In the genomic region with DNA sequence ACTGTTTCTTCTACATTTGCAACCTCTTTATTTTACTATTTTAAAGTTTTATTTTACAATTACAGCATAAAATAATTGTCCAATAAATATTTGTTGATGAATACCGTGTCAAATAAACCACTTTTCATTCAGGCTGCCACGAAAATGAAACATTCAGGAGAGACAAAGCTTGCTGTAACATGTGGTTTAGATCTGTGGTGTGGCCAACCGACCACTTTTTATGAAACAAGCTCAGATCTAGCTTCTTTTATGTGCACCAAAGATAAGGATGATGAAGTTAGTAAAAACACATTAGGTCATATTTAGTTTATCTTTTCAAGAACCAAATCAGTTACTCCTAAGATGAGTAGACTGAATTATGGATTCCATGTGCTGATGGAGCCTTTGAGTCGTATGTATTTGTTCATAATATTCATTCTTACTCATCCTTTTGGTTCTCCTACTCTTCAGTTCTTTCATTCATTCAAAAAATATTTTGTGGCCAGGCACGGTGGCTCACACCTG, we compare ENCODE assay signal across 1 cellular context.
TF ChIP-seq lines count a peak whose summit lies in the region.

No MANE protein-coding gene starts in this region.

TF ChIP-seq in SK-N-SH treated with all-trans-retinoic acid at 6 μM for 48 hours, 23 proteins besides CTCF, POLR2A, EP300 and RAD21 (continued from another document):
- TF ChIP-seq OSR1 (CRISPR knock-in tag; IDR thresholded peaks at IDR 0.05) (no peak), ZNF8 (CRISPR knock-in tag; IDR thresholded peaks at IDR 0.05) (no peak), SNAI2 (CRISPR knock-in tag; IDR thresholded peaks at IDR 0.05) (no peak), ISL1 (CRISPR knock-in tag; IDR thresholded peaks at IDR 0.05) (no peak), CSDC2 (CRISPR knock-in tag; IDR thresholded peaks at IDR 0.05) (no peak), PPARA (CRISPR knock-in tag; IDR thresholded peaks at IDR 0.05; ENCODE audit: borderline replicate concordance) (no peak), ARNTL (CRISPR knock-in tag; IDR thresholded peaks at IDR 0.05; ENCODE audit: borderline replicate concordance, low read depth) (no peak), ZFP30 (CRISPR knock-in tag; IDR thresholded peaks at IDR 0.05) (no peak)
